Comparison of ENCODE assay signal across 27 cellular contexts in genomic region chr17:59335685-59336084, GRCh38. TPM values are rescaled to one million over a fixed set of nuclear protein-coding genes. Genes with fewer than 3 reads are reported as not detected.
DNase-seq lines count a peak whose midpoint lies in the region; ATAC-seq and TF ChIP-seq lines count a peak whose summit lies in the region.
"Had no signal": no experiment of that assay in that cellular context is flagged by ENCODE, and none has a peak within 500 bp of the region (broad histone marks: within the 10 kb centered on the region; RNA-seq: fewer than 3 reads in every experiment).

No MANE protein-coding gene starts in this region.

- POLR2A ChIA-PET in activated CD8-positive, alpha-beta T cell treated with anti-CD3 and anti-CD28 coated beads, Interleukin-2, amount 10 ng/mL, durations not matched to agents 7 days and 5 days (lab: Charles Lee): no interaction called here

- no peaks in the 10 kb centered on the region for H3K9me3 ChIP-seq in heart left ventricle
- H3K9me3 ChIP-seq: transverse colon had no signal

- DNase-seq in heart left ventricle: no peak
- DNase-seq in Right ventricle myocardium inferior (ENCODE audit: missing footprints): no peak
- no peak for DNase-seq in chondrocyte (ENCODE audit: low spot score)
- DNase-seq in type B pancreatic cell (ENCODE audit: extremely low spot score, unreplicated experiment): no peak
- DNase-seq in foreskin keratinocyte: no peak
- no peak for DNase-seq in DMS53 (lab: John Stamatoyannopoulos, UW)
- no peak for DNase-seq in activated CD8-positive, alpha-beta T cell treated with anti-CD3 and anti-CD28 coated beads, Interleukin-2, amount 10 ng/mL, durations not matched to agents 7 days and 5 days
- DNase-seq: activated B cell treated with CpG ODN at 0.5 μM for 24 hours; activated CD8-positive, alpha-beta memory T cell treated with anti-CD3 and anti-CD28 coated beads, Interleukin-2, amount 50 U/mL, for 48 hours; activated naive CD8-positive, alpha-beta T cell treated with anti-CD3 and anti-CD28 coated beads, Interleukin-2, amount 10 ng/mL, durations not matched to agents 7 days and 5 days; effector memory CD8-positive, alpha-beta T cell; GOT3; kidney glomerular epithelial cell; NCI-H1436 treated with DMSO at 0.1 percent for 48 hours; NCI-H510A; occipital lobe; PC-3; retina; SHP77 treated with DMSO at 0.1 percent for 48 hours; stimulated activated CD4-positive, alpha-beta T cell treated with anti-CD3 and anti-CD28 coated beads, Interleukin-4, amount 100 ng/mL, for 4 hours; transverse colon had no signal

- H3K27me3 Mint-ChIP-seq in chondrocyte (ENCODE audit: low read depth) (no peaks in the 10 kb centered on the region), nephron (ENCODE audit: low read depth) (peaks cover 15% of the 10 kb centered on the region), type B pancreatic cell (peaks cover 12% of the 10 kb centered on the region)
- peaks cover 3% of the 10 kb centered on the region for H3K27me3 Mint-ChIP-seq in activated CD8-positive, alpha-beta T cell treated with anti-CD3 and anti-CD28 coated beads, Interleukin-2, amount 10 ng/mL, durations not matched to agents 7 days and 5 days (ENCODE audit: low read depth)
- H3K27me3 Mint-ChIP-seq: activated B cell treated with CpG ODN at 0.5 μM for 24 hours; activated naive CD8-positive, alpha-beta T cell treated with anti-CD3 and anti-CD28 coated beads, Interleukin-2, amount 10 ng/mL, durations not matched to agents 7 days and 5 days; effector memory CD8-positive, alpha-beta T cell; memory B cell; stimulated activated naive CD8-positive, alpha-beta T cell treated with anti-CD3 and anti-CD28 coated beads, Interleukin-15, Interleukin-2, amounts not matched to agents 100 ng/mL and 50 ng/mL, for 24 hours had no signal

- H3K9me3 Mint-ChIP-seq in chondrocyte (ENCODE audit: low read depth) (no peaks in the 10 kb centered on the region), nephron (no peaks in the 10 kb centered on the region), type B pancreatic cell (no peaks in the 10 kb centered on the region)
- H3K9me3 Mint-ChIP-seq in activated CD8-positive, alpha-beta T cell treated with anti-CD3 and anti-CD28 coated beads, Interleukin-2, amount 10 ng/mL, durations not matched to agents 7 days and 5 days (ENCODE audit: insufficient read depth): no peaks in the 10 kb centered on the region
- H3K9me3 Mint-ChIP-seq: activated B cell treated with CpG ODN at 0.5 μM for 24 hours; activated naive CD8-positive, alpha-beta T cell treated with anti-CD3 and anti-CD28 coated beads, Interleukin-2, amount 10 ng/mL, durations not matched to agents 7 days and 5 days; activated T-helper 2 cell treated with anti-CD3 and anti-CD28 coated beads, Interferon-gamma antibody, Interleukin-2, Interleukin-4, amounts not matched to agents 10 μg/mL and 5 μg/mL and 100 μg/mL, durations not matched to agents 14 hours and 24 hours and 36 hours; brain; effector memory CD8-positive, alpha-beta T cell; memory B cell; stimulated activated naive CD8-positive, alpha-beta T cell treated with anti-CD3 and anti-CD28 coated beads, Interleukin-15, Interleukin-2, amounts not matched to agents 100 ng/mL and 50 ng/mL, for 24 hours had no signal

- intact Hi-C loops in heart left ventricle (cut with DNase I): loop anchor here in 4 of 10 donors (2.0 to 10.0 kb wide), 3 partner anchors 35 to 89 kb away; no protein-coding TSS in a partner anchor
- intact Hi-C loops in Right ventricle myocardium inferior (cut with DNase I): loop anchor here (2.0 kb wide), 1 partner anchor 29 kb away; no protein-coding TSS in a partner anchor

- H3K27me3 ChIP-seq in heart left ventricle (no peaks in the 10 kb centered on the region), foreskin keratinocyte (peaks cover 39% of the 10 kb centered on the region)
- H3K27me3 ChIP-seq: transverse colon had no signal

- H3K27ac ChIP-seq in heart left ventricle: peak overlapping the region in 11 of 12 donors; percentile 36 to 100 (median 70)
- no peak overlapping the region for H3K27ac ChIP-seq in foreskin keratinocyte
- H3K27ac ChIP-seq: KMS-11, transverse colon had no signal

- CTCF ChIA-PET in activated CD8-positive, alpha-beta T cell treated with anti-CD3 and anti-CD28 coated beads, Interleukin-2, amount 10 ng/mL, durations not matched to agents 7 days and 5 days (lab: Charles Lee): interaction anchor here (1.0 to 1.9 kb wide), 4 partner anchors 20 to 106 kb away, joined by 3 to 6 read pairs (median 5); no protein-coding TSS in a partner anchor

- H3K4me3 ChIP-seq in heart left ventricle: peak overlapping the region in 1 of 12 donors; percentile 15
- H3K4me3 ChIP-seq: transverse colon had no signal

- H3K36me3 Mint-ChIP-seq in chondrocyte (ENCODE audit: low read depth): peaks cover 5% of the 10 kb centered on the region
- peaks cover 3% of the 10 kb centered on the region for H3K36me3 Mint-ChIP-seq in nephron (ENCODE audit: low read depth)
- no peaks in the 10 kb centered on the region for H3K36me3 Mint-ChIP-seq in type B pancreatic cell
- peaks cover 2% of the 10 kb centered on the region for H3K36me3 Mint-ChIP-seq in activated CD8-positive, alpha-beta T cell treated with anti-CD3 and anti-CD28 coated beads, Interleukin-2, amount 10 ng/mL, durations not matched to agents 7 days and 5 days (ENCODE audit: low read depth)
- H3K36me3 Mint-ChIP-seq: brain, memory B cell had no signal

- ATAC-seq in heart left ventricle: no peak
- ATAC-seq in Right ventricle myocardium inferior: no peak
- ATAC-seq in foreskin keratinocyte: no peak
- no peak for ATAC-seq in activated CD8-positive, alpha-beta T cell treated with anti-CD3 and anti-CD28 coated beads, Interleukin-2, amount 10 ng/mL, durations not matched to agents 7 days and 5 days
- ATAC-seq: effector memory CD8-positive, alpha-beta T cell; PC-3 had no signal

- H3K27ac Mint-ChIP-seq in chondrocyte (ENCODE audit: unreplicated experiment) (peak overlapping the region; percentile 49), nephron (peak overlapping the region; percentile 9 to 54 (median 24)), type B pancreatic cell (peak overlapping the region; percentile 49)
- no peak overlapping the region for H3K27ac Mint-ChIP-seq in activated CD8-positive, alpha-beta T cell treated with anti-CD3 and anti-CD28 coated beads, Interleukin-2, amount 10 ng/mL, durations not matched to agents 7 days and 5 days
- H3K27ac Mint-ChIP-seq: activated B cell treated with CpG ODN at 0.5 μM for 24 hours; activated naive CD8-positive, alpha-beta T cell treated with anti-CD3 and anti-CD28 coated beads, Interleukin-2, amount 10 ng/mL, durations not matched to agents 7 days and 5 days; activated T-helper 2 cell treated with anti-CD3 and anti-CD28 coated beads, Interferon-gamma antibody, Interleukin-2, Interleukin-4, amounts not matched to agents 10 μg/mL and 5 μg/mL and 100 μg/mL, durations not matched to agents 14 hours and 24 hours and 36 hours; effector memory CD8-positive, alpha-beta T cell; stimulated activated naive CD8-positive, alpha-beta T cell treated with anti-CD3 and anti-CD28 coated beads, Interleukin-15, Interleukin-2, amounts not matched to agents 100 ng/mL and 50 ng/mL, for 24 hours had no signal

- 65 to 67% (median 66%) methylated on average over 10 of the region's 10 CpGs for WGBS in heart left ventricle, 4 donors

- no peak for TF ChIP-seq POLR2A in heart left ventricle (IDR thresholded peaks at IDR 0.05)

- H3K4me3 Mint-ChIP-seq in chondrocyte (ENCODE audit: unreplicated experiment): no peak overlapping the region
- H3K4me3 Mint-ChIP-seq in nephron: peak overlapping the region; percentile 17 to 43 (median 33)
- H3K4me3 Mint-ChIP-seq in type B pancreatic cell: peak overlapping the region; percentile 54
- no peak overlapping the region for H3K4me3 Mint-ChIP-seq in activated CD8-positive, alpha-beta T cell treated with anti-CD3 and anti-CD28 coated beads, Interleukin-2, amount 10 ng/mL, durations not matched to agents 7 days and 5 days
- H3K4me3 Mint-ChIP-seq: activated B cell treated with CpG ODN at 0.5 μM for 24 hours; activated naive CD8-positive, alpha-beta T cell treated with anti-CD3 and anti-CD28 coated beads, Interleukin-2, amount 10 ng/mL, durations not matched to agents 7 days and 5 days; effector memory CD8-positive, alpha-beta T cell; memory B cell; stimulated activated naive CD8-positive, alpha-beta T cell treated with anti-CD3 and anti-CD28 coated beads, Interleukin-15, Interleukin-2, amounts not matched to agents 100 ng/mL and 50 ng/mL, for 24 hours had no signal

- H3K36me3 ChIP-seq in heart left ventricle: peaks cover 0 to 3% (median 0%) of the 10 kb centered on the region in 9 donors
- H3K36me3 ChIP-seq: transverse colon had no signal

- H3K4me1 Mint-ChIP-seq in chondrocyte (ENCODE audit: low read depth) (peaks cover 65% of the 10 kb centered on the region), nephron (peaks cover 36% of the 10 kb centered on the region), type B pancreatic cell (ENCODE audit: unreplicated experiment) (peaks cover 50% of the 10 kb centered on the region)
- H3K4me1 Mint-ChIP-seq in activated CD8-positive, alpha-beta T cell treated with anti-CD3 and anti-CD28 coated beads, Interleukin-2, amount 10 ng/mL, durations not matched to agents 7 days and 5 days (ENCODE audit: low read depth): peaks cover 24% of the 10 kb centered on the region

- no peak for TF ChIP-seq CTCF in heart left ventricle (IDR thresholded peaks at IDR 0.05)
- no peak for TF ChIP-seq CTCF in chondrocyte (IDR thresholded peaks at IDR 0.05)
- TF ChIP-seq CTCF in nephron (IDR thresholded peaks at IDR 0.05; ENCODE audit: unreplicated experiment in 3 of 3): no peak
- no peak for TF ChIP-seq CTCF in type B pancreatic cell (conservative IDR thresholded peaks at IDR 0.05)
- no peak for TF ChIP-seq CTCF in foreskin keratinocyte (conservative IDR thresholded peaks at IDR 0.05)

- H3K4me1 ChIP-seq in heart left ventricle (peaks cover 8 to 85% (median 74%) of the 10 kb centered on the region in 12 donors), foreskin keratinocyte (peaks cover 3% of the 10 kb centered on the region)

RNA-seq across cellular contexts. Expression of gene YPEL2, which starts 4.2 kb away (rescaled TPM):
- 10 to 100 TPM; 14.9 to 65.5 (median 40.8) TPM for total RNA-seq in heart left ventricle
- 10 to 100 TPM; 11.6 to 15.4 TPM for polyA plus RNA-seq in heart left ventricle
- total RNA-seq in Right ventricle myocardium inferior: 32.7 TPM
- total RNA-seq in chondrocyte: 41.9 to 52.2 TPM (median 52.1 TPM) in 3 replicates
- 11.0 and 14.7 TPM in 2 replicates for total RNA-seq in type B pancreatic cell (ENCODE audit: low replicate concordance)
- total RNA-seq in foreskin keratinocyte: 0.74 and 0.95 TPM in 2 replicates
- polyA plus RNA-seq in foreskin keratinocyte: 0.22 and 0.26 TPM in 2 replicates
- total RNA-seq in activated CD8-positive, alpha-beta T cell treated with anti-CD3 and anti-CD28 coated beads, Interleukin-2, amount 10 ng/mL, durations not matched to agents 7 days and 5 days: 1 to 10 TPM; 9.0 to 10.0 TPM

Comparison
In these comparisons a context has a peak if more than half of its experiments do, and no peak if none do; other contexts are left out.
1. H3K4me3 Mint-ChIP-seq: peak in nephron (3 of 3) and type B pancreatic cell (single experiment); none in chondrocyte (single experiment) and activated CD8-positive, alpha-beta T cell treated with anti-CD3 and anti-CD28 coated beads, Interleukin-2, amount 10 ng/mL, durations not matched to agents 7 days and 5 days (single experiment).